In the genomic region with DNA sequence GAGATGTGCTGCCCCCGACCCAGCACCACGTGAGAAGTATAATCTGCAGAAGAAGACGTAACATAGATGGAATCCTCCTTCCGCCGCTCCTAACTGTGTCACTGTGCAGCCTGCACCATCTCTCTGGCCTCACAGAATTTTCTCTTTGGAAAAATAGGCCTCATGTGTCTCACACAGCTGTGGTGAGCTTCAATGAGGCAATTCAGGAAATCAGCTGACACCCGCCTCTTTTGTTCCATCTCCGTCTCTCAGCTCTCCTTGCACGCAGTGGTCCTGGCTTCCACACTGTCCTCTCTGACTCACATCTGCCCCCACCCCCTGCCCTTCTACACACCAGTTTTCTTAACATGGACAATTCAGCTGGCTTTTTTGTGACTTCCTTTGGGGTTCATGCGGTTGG, we compare ENCODE assay signal across 10 cellular contexts. TPM values are rescaled to one million over a fixed set of nuclear protein-coding genes. Genes with fewer than 3 reads are reported as not detected.
A peak's percentile ranks its signal among the peaks of the same experiment; 100 is the strongest.
DNase-seq lines count a peak whose midpoint lies in the region; ATAC-seq lines count a peak whose summit lies in the region.
"Had no signal": no experiment of that assay in that cellular context is flagged by ENCODE, and none has a peak within 500 bp of the region (broad histone marks: within the 10 kb centered on the region; RNA-seq: fewer than 3 reads in every experiment).

No MANE protein-coding gene starts in this region.

- no peaks in the 10 kb centered on the region for H3K27me3 Mint-ChIP-seq in activated CD4-positive, alpha-beta T cell treated with anti-CD3 and anti-CD28 coated beads, Interleukin-2, amount 10 ng/mL, durations not matched to agents 24 days and 14 days

- no peak for ATAC-seq in GM19463 (IDR thresholded peaks at IDR 0.05; ENCODE audit: unreplicated experiment)
- ATAC-seq: Panc1 had no signal

- no peaks in the 10 kb centered on the region for H3K9me3 Mint-ChIP-seq in activated CD4-positive, alpha-beta T cell treated with anti-CD3 and anti-CD28 coated beads, Interleukin-2, amount 10 ng/mL, durations not matched to agents 24 days and 14 days

- DNase-seq in EH (ENCODE audit: low read depth) (peak; percentile 11), globus pallidus (ENCODE audit: low spot score) (peak; percentile 98), putamen (ENCODE audit: low spot score) (peak; percentile 95), NCI-H345 (lab: John Stamatoyannopoulos, UW) (no peak), COLO668 (lab: John Stamatoyannopoulos, UW; ENCODE audit: unreplicated experiment) (no peak), DMS53 treated with DMSO at 0.1 percent for 48 hours (lab: John Stamatoyannopoulos, UW; ENCODE audit: unreplicated experiment) (no peak)
- peak; percentile 57 for DNase-seq in activated CD4-positive, alpha-beta T cell treated with anti-CD3 and anti-CD28 coated beads, Interleukin-2, amount 10 ng/mL, durations not matched to agents 24 days and 14 days
- DNase-seq: upper lobe of right lung had no signal

- no peaks in the 10 kb centered on the region for H3K36me3 Mint-ChIP-seq in activated CD4-positive, alpha-beta T cell treated with anti-CD3 and anti-CD28 coated beads, Interleukin-2, amount 10 ng/mL, durations not matched to agents 24 days and 14 days (ENCODE audit: low read depth)

- peak overlapping the region; percentile 31 for H3K27ac Mint-ChIP-seq in activated CD4-positive, alpha-beta T cell treated with anti-CD3 and anti-CD28 coated beads, Interleukin-2, amount 10 ng/mL, durations not matched to agents 24 days and 14 days

- intact Hi-C loops in activated CD4-positive, alpha-beta T cell treated with anti-CD3 and anti-CD28 coated beads, Interleukin-2, amount 10 ng/mL, durations not matched to agents 24 days and 14 days (cut with micrococcal nuclease): no loop called here

- peaks cover 2% of the 10 kb centered on the region for H3K4me1 Mint-ChIP-seq in activated CD4-positive, alpha-beta T cell treated with anti-CD3 and anti-CD28 coated beads, Interleukin-2, amount 10 ng/mL, durations not matched to agents 24 days and 14 days

- H3K4me3 Mint-ChIP-seq in activated CD4-positive, alpha-beta T cell treated with anti-CD3 and anti-CD28 coated beads, Interleukin-2, amount 10 ng/mL, durations not matched to agents 24 days and 14 days: no peak overlapping the region

RNA-seq across cellular contexts. Expression of a gene that starts 7.2 kb away (rescaled TPM):
- not detected in 2 replicates for total RNA-seq in activated CD4-positive, alpha-beta T cell treated with anti-CD3 and anti-CD28 coated beads, Interleukin-2, amount 10 ng/mL, durations not matched to agents 24 days and 14 days
- total RNA-seq: upper lobe of right lung had no signal

Comparison
In these comparisons a context has a peak if more than half of its experiments do, and no peak if none do; other contexts are left out.
1. DNase-seq: peak in EH (single experiment), activated CD4-positive, alpha-beta T cell treated with anti-CD3 and anti-CD28 coated beads, Interleukin-2, amount 10 ng/mL, durations not matched to agents 24 days and 14 days (single experiment), globus pallidus (single experiment) and putamen (single experiment); none in NCI-H345 (single experiment), COLO668 (single experiment) and DMS53 treated with DMSO at 0.1 percent for 48 hours (single experiment).